Comparison of ENCODE assay signal across 8 cellular contexts in genomic region chr5:141245250-141245717, GRCh38. TPM values are rescaled to one million over a fixed set of nuclear protein-coding genes. Genes with fewer than 3 reads are reported as not detected.
DNase-seq lines count a peak whose midpoint lies in the region; ATAC-seq and TF ChIP-seq lines count a peak whose summit lies in the region.

TSS of gene PCDHB15 (plus strand) at chr5:141245395. CDS start at chr5:141245579, 184 bp downstream.

- intact Hi-C loops in CD4-positive, alpha-beta T cell (cut with DNase I, micrococcal nuclease): no loop called here
- intact Hi-C loops in naive thymus-derived CD4-positive, alpha-beta T cell (cut with micrococcal nuclease): no loop called here

- no peak for ATAC-seq in CD4-positive, alpha-beta T cell (ENCODE audit: poor library complexity)
- no peak for ATAC-seq in naive thymus-derived CD4-positive, alpha-beta T cell
- no peak for ATAC-seq in HG03520 (IDR thresholded peaks at IDR 0.05; ENCODE audit: unreplicated experiment)

- CTCF ChIA-PET in CD4-positive, alpha-beta T cell (lab: Charles Lee): interaction anchor here (0.7 kb wide), 1 partner anchor 26 kb away, joined by 4 read pairs; no protein-coding TSS in a partner anchor
- CTCF ChIA-PET in naive thymus-derived CD4-positive, alpha-beta T cell (lab: Charles Lee): interaction anchor here (0.8 to 0.9 kb wide), 2 partner anchors 22 to 346 kb away, joined by 3 read pairs; partner anchors contain the start of gene PCDHB14
- CTCF ChIA-PET in RWPE1 (lab: Yijun Ruan, JAX): interaction anchor here (1.0 kb wide), 1 partner anchor 75 kb away, joined by 3 read pairs; the partner anchor contains the start of gene TAF7

- H3K27ac ChIP-seq in CD4-positive, alpha-beta T cell (ENCODE audit: low read depth, low read length): no peak within 1 kb of the TSS
- H3K27ac ChIP-seq in duodenal mucosa (ENCODE audit: low read depth, low read length): no peak within 1 kb of the TSS
- H3K27ac ChIP-seq in naive thymus-derived CD4-positive, alpha-beta T cell (ENCODE audit: low read depth, low read length): no peak within 1 kb of the TSS
- no peak within 1 kb of the TSS for H3K27ac ChIP-seq in Peyer's patch
- H3K27ac ChIP-seq in RWPE1: no peak within 1 kb of the TSS

- H3K9me3 ChIP-seq in CD4-positive, alpha-beta T cell (ENCODE audit: control insufficient read depth, low read length): peaks cover 79% of the 10 kb centered on the region
- H3K9me3 ChIP-seq in duodenal mucosa (ENCODE audit: control insufficient read depth in 1 of 2, low read length in 2 of 2) (peaks cover 51 to 64% of the 10 kb centered on the region in 2 donors), Peyer's patch (peaks cover 0 to 89% (median 27%) of the 10 kb centered on the region in 4 donors)
- H3K9me3 ChIP-seq in naive thymus-derived CD4-positive, alpha-beta T cell (ENCODE audit: control insufficient read depth in 2 of 3, low read length in 3 of 3): peaks cover 0 to 84% (median 3%) of the 10 kb centered on the region in 3 experiments

- peak within 1 kb of the TSS; percentile 51 for H3K4me3 Mint-ChIP-seq in CD4-positive, alpha-beta T cell
- H3K4me3 Mint-ChIP-seq in naive thymus-derived CD4-positive, alpha-beta T cell: peak within 1 kb of the TSS in 6 of 10 donors; percentile 15 to 59 (median 44)

- TF ChIP-seq CTCF in CD4-positive, alpha-beta T cell (IDR thresholded peaks at IDR 0.05): no peak
- TF ChIP-seq CTCF in LNCAP (IDR thresholded peaks at IDR 0.05): peak; percentile 58
- peak in 3 of 6 experiments; percentile 7 to 8 (median 7) for TF ChIP-seq CTCF in Peyer's patch (IDR thresholded peaks at IDR 0.05)
- no peak for TF ChIP-seq CTCF in RWPE1 (conservative IDR thresholded peaks at IDR 0.05; ENCODE audit: low read depth)

- no peak for TF ChIP-seq POLR2A in Peyer's patch (IDR thresholded peaks at IDR 0.05)

- DNase-seq in CD4-positive, alpha-beta T cell: no peak
- peak in 1 of 9 donors; percentile 6 for DNase-seq in naive thymus-derived CD4-positive, alpha-beta T cell
- DNase-seq in Peyer's patch: no peak
- DNase-seq in RWPE1 (ENCODE audit: low spot score): no peak
- DNase-seq in MV-4-11 (lab: John Stamatoyannopoulos, UW): no peak

- peaks cover 29% of the 10 kb centered on the region for H3K27me3 ChIP-seq in CD4-positive, alpha-beta T cell (ENCODE audit: control insufficient read depth, insufficient read depth, low read length)
- H3K27me3 ChIP-seq in duodenal mucosa (ENCODE audit: control insufficient read depth in 1 of 2, insufficient read depth in 2 of 2, low read length in 2 of 2): no peaks in the 10 kb centered on the region
- H3K27me3 ChIP-seq in naive thymus-derived CD4-positive, alpha-beta T cell (ENCODE audit: control insufficient read depth in 2 of 2, insufficient read depth in 2 of 2, low read length in 2 of 2): no peaks in the 10 kb centered on the region
- no peaks in the 10 kb centered on the region for H3K27me3 ChIP-seq in Peyer's patch

- peaks cover 18% of the 10 kb centered on the region for H3K9me3 Mint-ChIP-seq in CD4-positive, alpha-beta T cell
- peaks cover 32 to 94% (median 72%) of the 10 kb centered on the region in 11 donors for H3K9me3 Mint-ChIP-seq in naive thymus-derived CD4-positive, alpha-beta T cell

- H3K4me3 ChIP-seq in duodenal mucosa (ENCODE audit: low read depth in 1 of 2, low read length in 2 of 2) (peak within 1 kb of the TSS; percentile 40 to 48), Peyer's patch (peak within 1 kb of the TSS in 1 of 4 donors; percentile 23)
- H3K4me3 ChIP-seq in naive thymus-derived CD4-positive, alpha-beta T cell (ENCODE audit: low read length): no peak within 1 kb of the TSS

- POLR2A ChIA-PET in CD4-positive, alpha-beta T cell (lab: Charles Lee): no interaction called here
- POLR2A ChIA-PET in naive thymus-derived CD4-positive, alpha-beta T cell (lab: Charles Lee): no interaction called here
- POLR2A ChIA-PET in RWPE1 (lab: Yijun Ruan, JAX; ENCODE audit: low non-redundant PET): no interaction called here

- H3K4me1 ChIP-seq in duodenal mucosa (ENCODE audit: control insufficient read depth in 1 of 2, insufficient read depth in 2 of 2, low read length in 2 of 2) (no peaks in the 10 kb centered on the region), Peyer's patch (no peaks in the 10 kb centered on the region)
- no peaks in the 10 kb centered on the region for H3K4me1 ChIP-seq in naive thymus-derived CD4-positive, alpha-beta T cell (ENCODE audit: control insufficient read depth in 2 of 2, insufficient read depth in 2 of 2, low read length in 2 of 2)

- peaks cover 4% of the 10 kb centered on the region for H3K4me1 Mint-ChIP-seq in CD4-positive, alpha-beta T cell (ENCODE audit: low read depth)
- peaks cover 0 to 5% (median 0%) of the 10 kb centered on the region in 7 donors for H3K4me1 Mint-ChIP-seq in naive thymus-derived CD4-positive, alpha-beta T cell

- H3K36me3 ChIP-seq in duodenal mucosa (ENCODE audit: control insufficient read depth in 1 of 2, insufficient read depth in 2 of 2, low read length in 2 of 2) (no peaks in the 10 kb centered on the region), Peyer's patch (no peaks in the 10 kb centered on the region)
- peaks cover 0 to 3% (median 0%) of the 10 kb centered on the region in 3 experiments for H3K36me3 ChIP-seq in naive thymus-derived CD4-positive, alpha-beta T cell (ENCODE audit: control insufficient read depth in 2 of 3, insufficient read depth in 3 of 3, low read length in 3 of 3)

- H3K27me3 Mint-ChIP-seq in CD4-positive, alpha-beta T cell: peaks cover 55% of the 10 kb centered on the region
- peaks cover 2 to 77% (median 48%) of the 10 kb centered on the region in 5 donors for H3K27me3 Mint-ChIP-seq in naive thymus-derived CD4-positive, alpha-beta T cell

- no peak within 1 kb of the TSS for H3K9ac ChIP-seq in duodenal mucosa (ENCODE audit: low read depth in 1 of 2, low read length in 2 of 2)

- H3K36me3 Mint-ChIP-seq in CD4-positive, alpha-beta T cell (ENCODE audit: low read depth): peaks cover 47% of the 10 kb centered on the region
- peaks cover 0 to 45% (median 34%) of the 10 kb centered on the region in 5 donors for H3K36me3 Mint-ChIP-seq in naive thymus-derived CD4-positive, alpha-beta T cell

- H3K27ac Mint-ChIP-seq in CD4-positive, alpha-beta T cell: no peak within 1 kb of the TSS
- H3K27ac Mint-ChIP-seq in naive thymus-derived CD4-positive, alpha-beta T cell: peak within 1 kb of the TSS in 2 of 9 donors; percentile 5 to 11

RNA-seq across cellular contexts. Expression of gene PCDHB15, which starts in this region (rescaled TPM):
- not detected for total RNA-seq in CD4-positive, alpha-beta T cell
- under 1 TPM in 1 of 5 experiments, not detected in 4; 0.24 TPM for total RNA-seq in naive thymus-derived CD4-positive, alpha-beta T cell
- polyA plus RNA-seq in naive thymus-derived CD4-positive, alpha-beta T cell: not detected
- total RNA-seq in Peyer's patch: under 1 TPM in 2 of 4 donors, not detected in 2; 0.27 to 0.35 TPM
